In genomic region chr2:231398585-231398984, GRCh38 we compare ENCODE assay signal across 1 cellular context.
TF ChIP-seq lines count a peak whose summit lies in the region.

No MANE protein-coding gene starts in this region.

TF ChIP-seq in WTC11, 78 proteins besides CTCF, POLR2A, EP300 and RAD21 (continued from another document):
- TF ChIP-seq ATF6 (CRISPR knock-in tag; IDR thresholded peaks at IDR 0.05) (no peak), MYBL2 (CRISPR knock-in tag; IDR thresholded peaks at IDR 0.05) (no peak), ZNF232 (CRISPR knock-in tag; IDR thresholded peaks at IDR 0.05) (no peak), NR3C1 (CRISPR knock-in tag; conservative IDR thresholded peaks at IDR 0.05; ENCODE audit: low read depth) (no peak), MAX (CRISPR knock-in tag; IDR thresholded peaks at IDR 0.05) (no peak), TEAD1 (CRISPR knock-in tag; IDR thresholded peaks at IDR 0.05) (no peak), SOX15 (CRISPR knock-in tag; IDR thresholded peaks at IDR 0.05) (no peak), ZNF263 (CRISPR knock-in tag; IDR thresholded peaks at IDR 0.05; ENCODE audit: low read depth) (no peak), SP1 (CRISPR knock-in tag; conservative IDR thresholded peaks at IDR 0.05) (no peak), NR1H2 (CRISPR knock-in tag; IDR thresholded peaks at IDR 0.05) (no peak), CREM (CRISPR knock-in tag; IDR thresholded peaks at IDR 0.05) (no peak), HMGXB4 (CRISPR knock-in tag; IDR thresholded peaks at IDR 0.05) (no peak), SMAD3 (CRISPR knock-in tag; IDR thresholded peaks at IDR 0.05; ENCODE audit: borderline replicate concordance) (no peak), AFF4 (CRISPR knock-in tag; IDR thresholded peaks at IDR 0.05; ENCODE audit: borderline replicate concordance) (no peak)
